In genomic region chr10:132709471-132709951, GRCh38 we compare ENCODE assay signal across 28 cellular contexts.
DNase-seq lines count a peak whose midpoint lies in the region; ATAC-seq and TF ChIP-seq lines count a peak whose summit lies in the region.
"Had no signal": no experiment of that assay in that cellular context is flagged by ENCODE, and none has a peak within 500 bp of the region (broad histone marks: within the 10 kb centered on the region; RNA-seq: fewer than 3 reads in every experiment).

No MANE protein-coding gene starts in this region.

- DNase-seq in natural killer cell treated with Interleukin-12 subunit alpha and Interleukin-12 subunit beta and Interleukin-15 and Interleukin-18, amount 100 ng/mL, for 72 hours (ENCODE audit: low spot score) = peak; percentile 57
- DNase-seq in natural killer cell (no peak), left ventricle myocardium inferior (peak; percentile 11), retina (peak; percentile 36), SW 1271 (lab: John Stamatoyannopoulos, UW) (no peak), smooth muscle cell (lab: John Stamatoyannopoulos, UW; ENCODE audit: unreplicated experiment) (no peak)
- DNase-seq in central memory CD4-positive, alpha-beta T cell = no peak
- DNase-seq: activated CD4-positive, alpha-beta memory T cell treated with anti-CD3 and anti-CD28 coated beads for 36 hours; activated CD4-positive, alpha-beta T cell treated with anti-CD3 and anti-CD28 coated beads for 1 hour; activated CD8-positive, alpha-beta memory T cell treated with anti-CD3 and anti-CD28 coated beads, Interleukin-2, amount 50 U/mL, for 4 hours; activated naive CD4-positive, alpha-beta T cell treated with anti-CD3 and anti-CD28 coated beads, Interleukin-2, amount 10 ng/mL, durations not matched to agents 7 days and 5 days; AML-193; DMS 273 treated with DMSO at 0.1 percent for 48 hours; gastrocnemius medialis; KBM-7; mesendoderm; NCI-H1092; NCI-H187; NCI-H524 treated with DMSO at 0.1 percent for 48 hours had no signal

- no peak overlapping the region for H2AFZ ChIP-seq in smooth muscle cell (ENCODE audit: low read depth)
- H2AFZ ChIP-seq: GM23338, hepatocyte had no signal

- H3K4me3 ChIP-seq in left ventricle myocardium inferior (no peak overlapping the region), smooth muscle cell (no peak overlapping the region)
- H3K4me3 ChIP-seq: gastrocnemius medialis, GM23338, hepatocyte, upper lobe of left lung had no signal

- H3K36me3 ChIP-seq in left ventricle myocardium inferior (peaks cover 59% of the 10 kb centered on the region), smooth muscle cell (ENCODE audit: low read depth) (peaks cover 15% of the 10 kb centered on the region)

- H3K9me3 Mint-ChIP-seq in natural killer cell treated with Interleukin-12 subunit alpha and Interleukin-12 subunit beta and Interleukin-15 and Interleukin-18, amount 100 ng/mL, for 72 hours = peaks cover 4% of the 10 kb centered on the region
- peaks cover 7% of the 10 kb centered on the region in 2 donors for H3K9me3 Mint-ChIP-seq in natural killer cell

- no peaks in the 10 kb centered on the region for H3K27me3 Mint-ChIP-seq in natural killer cell treated with Interleukin-12 subunit alpha and Interleukin-12 subunit beta and Interleukin-15 and Interleukin-18, amount 100 ng/mL, for 72 hours
- H3K27me3 Mint-ChIP-seq in natural killer cell (ENCODE audit: low read depth in 2 of 2) = no peaks in the 10 kb centered on the region
- H3K27me3 Mint-ChIP-seq: activated CD4-positive, alpha-beta memory T cell treated with anti-CD3 and anti-CD28 coated beads for 36 hours; activated naive CD4-positive, alpha-beta T cell treated with anti-CD3 and anti-CD28 coated beads, Interleukin-2, amount 10 ng/mL, durations not matched to agents 7 days and 5 days; CD8-positive, alpha-beta memory T cell had no signal

- 96% methylated on average over 12 of the region's 13 CpGs for WGBS in smooth muscle cell (ENCODE audit: low lambda C conversion rate)

- H3K27me3 ChIP-seq in left ventricle myocardium inferior (ENCODE audit: low read depth) (no peaks in the 10 kb centered on the region), smooth muscle cell (ENCODE audit: low read depth) (no peaks in the 10 kb centered on the region)
- H3K27me3 ChIP-seq: gastrocnemius medialis, hepatocyte, neutrophil, upper lobe of left lung had no signal

- TF ChIP-seq CTCF in natural killer cell (IDR thresholded peaks at IDR 0.05) (no peak), left ventricle myocardium inferior (IDR thresholded peaks at IDR 0.05; ENCODE audit: borderline replicate concordance) (no peak), smooth muscle cell (IDR thresholded peaks at IDR 0.05; ENCODE audit: borderline replicate concordance, insufficient read depth, poor library complexity, severe bottlenecking) (no peak)

- H3K4me1 ChIP-seq in left ventricle myocardium inferior (no peaks in the 10 kb centered on the region), smooth muscle cell (ENCODE audit: low read depth) (peaks cover 4% of the 10 kb centered on the region)
- H3K4me1 ChIP-seq: upper lobe of left lung had no signal

- ATAC-seq in natural killer cell treated with Interleukin-12 subunit alpha and Interleukin-12 subunit beta and Interleukin-15 and Interleukin-18, amount 100 ng/mL, for 72 hours = no peak
- ATAC-seq in natural killer cell = no peak
- no peak for ATAC-seq in HG02852 (IDR thresholded peaks at IDR 0.05; ENCODE audit: unreplicated experiment)
- ATAC-seq: gastrocnemius medialis; GM23338; left colon; stimulated activated effector memory CD8-positive, alpha-beta T cell treated with anti-CD3 and anti-CD28 coated beads, Interleukin-12 subunit alpha, Interleukin-12 subunit beta, amount 100 ng/mL, for 72 hours had no signal

- no peak overlapping the region for H3K27ac Mint-ChIP-seq in natural killer cell treated with Interleukin-12 subunit alpha and Interleukin-12 subunit beta and Interleukin-15 and Interleukin-18, amount 100 ng/mL, for 72 hours
- no peak overlapping the region for H3K27ac Mint-ChIP-seq in natural killer cell
- H3K27ac Mint-ChIP-seq: activated naive CD4-positive, alpha-beta T cell treated with anti-CD3 and anti-CD28 coated beads, Interleukin-2, amount 10 ng/mL, durations not matched to agents 7 days and 5 days; brain; GM23338; stimulated activated effector memory CD8-positive, alpha-beta T cell treated with anti-CD3 and anti-CD28 coated beads, Interleukin-12 subunit alpha, Interleukin-12 subunit beta, amount 100 ng/mL, for 72 hours had no signal

- peaks cover 10% of the 10 kb centered on the region for H3K36me3 Mint-ChIP-seq in natural killer cell treated with Interleukin-12 subunit alpha and Interleukin-12 subunit beta and Interleukin-15 and Interleukin-18, amount 100 ng/mL, for 72 hours
- peaks cover 12% of the 10 kb centered on the region for H3K36me3 Mint-ChIP-seq in natural killer cell
- H3K36me3 Mint-ChIP-seq: stimulated activated effector memory CD8-positive, alpha-beta T cell treated with anti-CD3 and anti-CD28 coated beads, Interleukin-12 subunit alpha, Interleukin-12 subunit beta, amount 100 ng/mL, for 72 hours had no signal

- H3K4me2 ChIP-seq in smooth muscle cell = no peak overlapping the region
- H3K4me2 ChIP-seq: GM23338, hepatocyte had no signal

- H3K27ac ChIP-seq in left ventricle myocardium inferior (replicated peaks) = no peak overlapping the region
- H3K27ac ChIP-seq in smooth muscle cell (ENCODE audit: low read depth) = no peak overlapping the region
- H3K27ac ChIP-seq: gastrocnemius medialis, hepatocyte, neutrophil, upper lobe of left lung had no signal

- H3K9ac ChIP-seq in smooth muscle cell (ENCODE audit: low read depth) = no peak overlapping the region

- peaks cover 7% of the 10 kb centered on the region for H4K20me1 ChIP-seq in smooth muscle cell (ENCODE audit: low read depth)

- H3K9me3 ChIP-seq in left ventricle myocardium inferior (replicated peaks) (peaks cover 18% of the 10 kb centered on the region), smooth muscle cell (replicated peaks; ENCODE audit: low read depth) (no peaks in the 10 kb centered on the region)
- H3K9me3 ChIP-seq: gastrocnemius medialis, neutrophil had no signal

- H3K4me3 Mint-ChIP-seq in natural killer cell treated with Interleukin-12 subunit alpha and Interleukin-12 subunit beta and Interleukin-15 and Interleukin-18, amount 100 ng/mL, for 72 hours = no peak overlapping the region
- no peak overlapping the region for H3K4me3 Mint-ChIP-seq in natural killer cell
- H3K4me3 Mint-ChIP-seq: activated CD4-positive, alpha-beta memory T cell treated with anti-CD3 and anti-CD28 coated beads for 36 hours; activated naive CD4-positive, alpha-beta T cell treated with anti-CD3 and anti-CD28 coated beads, Interleukin-2, amount 10 ng/mL, durations not matched to agents 7 days and 5 days; brain; CD8-positive, alpha-beta memory T cell; GM23338; stimulated activated effector memory CD8-positive, alpha-beta T cell treated with anti-CD3 and anti-CD28 coated beads, Interleukin-12 subunit alpha, Interleukin-12 subunit beta, amount 100 ng/mL, for 72 hours had no signal

- H3F3A ChIP-seq in smooth muscle cell (ENCODE audit: low read depth) = no peaks in the 10 kb centered on the region

- H3K4me1 Mint-ChIP-seq in natural killer cell treated with Interleukin-12 subunit alpha and Interleukin-12 subunit beta and Interleukin-15 and Interleukin-18, amount 100 ng/mL, for 72 hours (ENCODE audit: low read depth in 2 of 2) = peaks cover 0 to 16% of the 10 kb centered on the region in 2 donors
- H3K4me1 Mint-ChIP-seq in natural killer cell = peaks cover 0 to 14% of the 10 kb centered on the region in 2 donors
- H3K4me1 Mint-ChIP-seq: activated naive CD4-positive, alpha-beta T cell treated with anti-CD3 and anti-CD28 coated beads, Interleukin-2, amount 10 ng/mL, durations not matched to agents 7 days and 5 days; CD8-positive, alpha-beta memory T cell had no signal

- H3K79me2 ChIP-seq in smooth muscle cell (ENCODE audit: low read depth) = no peaks in the 10 kb centered on the region
- H3K79me2 ChIP-seq: hepatocyte had no signal

- intact Hi-C loops in natural killer cell (cut with micrococcal nuclease) = no loop called here
- intact Hi-C loops in left ventricle myocardium inferior (cut with micrococcal nuclease) = no loop called here

Comparison
In these comparisons a context has a peak if more than half of its experiments do, and no peak if none do; other contexts are left out.
1. DNase-seq: peak in natural killer cell treated with Interleukin-12 subunit alpha and Interleukin-12 subunit beta and Interleukin-15 and Interleukin-18, amount 100 ng/mL, for 72 hours (single experiment), left ventricle myocardium inferior (single experiment) and retina (single experiment); none in natural killer cell (single experiment), SW 1271 (0 of 2), central memory CD4-positive, alpha-beta T cell (single experiment) and smooth muscle cell (single experiment).